ENCODE assay signal across 27 cellular contexts in the genomic region with DNA sequence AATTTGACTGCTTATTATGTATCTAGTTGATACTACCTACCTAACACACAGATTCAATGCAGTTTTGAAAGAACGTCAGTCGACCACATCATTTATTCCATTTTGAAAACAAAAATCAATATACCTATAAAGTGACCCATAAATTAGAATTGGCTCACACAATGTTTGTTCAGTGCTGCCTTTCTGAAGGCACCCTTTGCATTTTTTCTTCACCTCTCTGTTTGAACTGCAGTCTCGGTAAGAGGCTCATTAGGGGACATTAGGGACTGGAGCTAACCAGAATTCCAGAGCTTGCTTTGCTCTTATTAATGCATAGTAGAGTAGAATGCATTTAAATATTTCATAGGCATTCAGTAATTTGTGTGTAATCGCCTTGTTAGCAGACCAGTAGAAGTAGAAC.
"Had no signal": no experiment of that assay in that cellular context is flagged by ENCODE, and none has a peak within 500 bp of the region (broad histone marks: within the 10 kb centered on the region; RNA-seq: fewer than 3 reads in every experiment).

No MANE protein-coding gene starts in this region.

- H3K27me3 ChIP-seq: ascending aorta, dorsolateral prefrontal cortex, left lung, neural progenitor cell, right atrium auricular region, tibial nerve had no signal

- H3K4me3 ChIP-seq: ascending aorta, coronary artery, dorsolateral prefrontal cortex, left lung, lung, neural progenitor cell, psoas muscle, right atrium auricular region, smooth muscle cell, tibial nerve had no signal

- DNase-seq: activated CD4-positive, alpha-beta T cell treated with anti-CD3 and anti-CD28 coated beads for 48 hours; activated CD4-positive, alpha-beta T cell treated with anti-CD3 and anti-CD28 coated beads, Interleukin-2, amount 50 U/mL, for 48 hours; activated CD8-positive, alpha-beta memory T cell treated with anti-CD3 and anti-CD28 coated beads, Interleukin-2, amount 50 U/mL, for 4 hours; activated gamma-delta T cell; activated naive CD4-positive, alpha-beta T cell treated with anti-CD3 and anti-CD28 coated beads, Interleukin-2, amount 10 ng/mL, durations not matched to agents 7 days and 5 days; activated naive CD8-positive, alpha-beta T cell treated with anti-CD3 and anti-CD28 coated beads, Interleukin-2, amount 10 ng/mL, durations not matched to agents 7 days and 5 days; activated T-cell treated with anti-CD3 and anti-CD28 coated beads, Interleukin-2, amount 50 U/mL, for 1 hour; dorsolateral prefrontal cortex; effector memory CD4-positive, alpha-beta T cell; left lung; mesendoderm; natural killer cell; occipital lobe; psoas muscle; stimulated activated CD4-positive, alpha-beta T cell treated with anti-CD3 and anti-CD28 coated beads, Interleukin-1b, Interleukin-23, amount 100 ng/mL, for 48 hours; stimulated activated CD4-positive, alpha-beta T cell treated with anti-CD3 and anti-CD28 coated beads, Interleukin-4, amount 100 ng/mL, for 4 hours; stimulated activated CD8-positive, alpha-beta memory T cell treated with anti-CD3 and anti-CD28 coated beads, Interleukin-4, amount 100 ng/mL, for 48 hours; stimulated activated naive CD4-positive, alpha-beta T cell had no signal

- H3K27ac ChIP-seq: ascending aorta, coronary artery, dorsolateral prefrontal cortex, left lung, neural progenitor cell, parathyroid adenoma, psoas muscle, right atrium auricular region, tibial nerve, VCaP had no signal

- H3K4me1 ChIP-seq: ascending aorta, left lung, parathyroid adenoma, psoas muscle, right atrium auricular region, tibial nerve had no signal

- H3K36me3 ChIP-seq: ascending aorta, left lung, neural progenitor cell, right atrium auricular region, tibial nerve had no signal

- H3K9me3 ChIP-seq: ascending aorta, left lung, psoas muscle, right atrium auricular region, tibial nerve had no signal
